In the genomic region with DNA sequence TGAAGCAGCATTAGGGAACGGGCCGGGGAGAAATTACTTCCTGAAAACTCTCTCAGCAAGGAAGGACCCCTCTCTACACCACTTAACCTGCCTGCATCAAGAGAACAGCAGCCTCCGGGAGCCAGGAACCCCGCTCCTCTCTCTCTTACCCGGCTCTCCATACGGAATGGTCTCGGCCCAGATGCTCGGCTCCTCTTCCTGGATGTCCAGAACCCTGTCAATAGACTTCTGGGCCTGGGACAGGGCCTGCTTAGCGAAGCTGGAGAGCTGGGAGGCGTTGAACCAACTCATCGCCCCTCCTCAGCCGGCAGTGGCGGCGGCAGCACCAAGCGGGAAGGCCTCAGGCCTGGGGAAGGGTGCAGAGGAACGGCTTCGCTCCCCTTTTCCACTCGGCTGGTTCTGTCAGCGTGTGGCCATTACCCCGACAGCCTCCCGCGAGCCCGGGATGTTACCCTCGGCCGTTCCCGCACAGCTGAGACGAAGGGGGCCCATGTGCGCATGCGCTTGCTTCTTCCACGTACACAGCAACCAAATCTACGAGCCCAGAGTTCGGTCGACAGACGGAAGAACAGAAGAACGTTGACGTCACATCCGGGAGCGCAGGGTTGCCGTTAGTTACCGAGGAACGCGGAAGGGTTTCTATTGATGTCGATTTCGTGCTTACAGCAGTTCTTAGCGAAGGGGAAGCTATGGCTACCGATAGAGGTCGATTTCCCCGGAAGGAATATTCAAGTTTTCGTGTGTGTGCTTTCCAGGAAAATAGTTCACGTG, we compare ENCODE assay signal across 1 cellular context.
TF ChIP-seq lines count a peak whose summit lies in the region.

A gene with protein sequence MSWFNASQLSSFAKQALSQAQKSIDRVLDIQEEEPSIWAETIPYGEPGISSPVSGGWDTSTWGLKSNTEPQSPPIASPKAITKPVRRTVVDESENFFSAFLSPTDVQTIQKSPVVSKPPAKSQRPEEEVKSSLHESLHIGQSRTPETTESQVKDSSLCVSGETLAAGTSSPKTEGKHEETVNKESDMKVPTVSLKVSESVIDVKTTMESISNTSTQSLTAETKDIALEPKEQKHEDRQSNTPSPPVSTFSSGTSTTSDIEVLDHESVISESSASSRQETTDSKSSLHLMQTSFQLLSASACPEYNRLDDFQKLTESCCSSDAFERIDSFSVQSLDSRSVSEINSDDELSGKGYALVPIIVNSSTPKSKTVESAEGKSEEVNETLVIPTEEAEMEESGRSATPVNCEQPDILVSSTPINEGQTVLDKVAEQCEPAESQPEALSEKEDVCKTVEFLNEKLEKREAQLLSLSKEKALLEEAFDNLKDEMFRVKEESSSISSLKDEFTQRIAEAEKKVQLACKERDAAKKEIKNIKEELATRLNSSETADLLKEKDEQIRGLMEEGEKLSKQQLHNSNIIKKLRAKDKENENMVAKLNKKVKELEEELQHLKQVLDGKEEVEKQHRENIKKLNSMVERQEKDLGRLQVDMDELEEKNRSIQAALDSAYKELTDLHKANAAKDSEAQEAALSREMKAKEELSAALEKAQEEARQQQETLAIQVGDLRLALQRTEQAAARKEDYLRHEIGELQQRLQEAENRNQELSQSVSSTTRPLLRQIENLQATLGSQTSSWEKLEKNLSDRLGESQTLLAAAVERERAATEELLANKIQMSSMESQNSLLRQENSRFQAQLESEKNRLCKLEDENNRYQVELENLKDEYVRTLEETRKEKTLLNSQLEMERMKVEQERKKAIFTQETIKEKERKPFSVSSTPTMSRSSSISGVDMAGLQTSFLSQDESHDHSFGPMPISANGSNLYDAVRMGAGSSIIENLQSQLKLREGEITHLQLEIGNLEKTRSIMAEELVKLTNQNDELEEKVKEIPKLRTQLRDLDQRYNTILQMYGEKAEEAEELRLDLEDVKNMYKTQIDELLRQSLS (minus strand): TSS at position 538 of the 771 bp plus-strand sequence. CDS start 247 bp downstream, at position 291.

TF ChIP-seq in K562, 482 proteins besides CTCF, POLR2A, EP300 and RAD21 (continued from another document and continues in another):
- TF ChIP-seq, protein P1, sequence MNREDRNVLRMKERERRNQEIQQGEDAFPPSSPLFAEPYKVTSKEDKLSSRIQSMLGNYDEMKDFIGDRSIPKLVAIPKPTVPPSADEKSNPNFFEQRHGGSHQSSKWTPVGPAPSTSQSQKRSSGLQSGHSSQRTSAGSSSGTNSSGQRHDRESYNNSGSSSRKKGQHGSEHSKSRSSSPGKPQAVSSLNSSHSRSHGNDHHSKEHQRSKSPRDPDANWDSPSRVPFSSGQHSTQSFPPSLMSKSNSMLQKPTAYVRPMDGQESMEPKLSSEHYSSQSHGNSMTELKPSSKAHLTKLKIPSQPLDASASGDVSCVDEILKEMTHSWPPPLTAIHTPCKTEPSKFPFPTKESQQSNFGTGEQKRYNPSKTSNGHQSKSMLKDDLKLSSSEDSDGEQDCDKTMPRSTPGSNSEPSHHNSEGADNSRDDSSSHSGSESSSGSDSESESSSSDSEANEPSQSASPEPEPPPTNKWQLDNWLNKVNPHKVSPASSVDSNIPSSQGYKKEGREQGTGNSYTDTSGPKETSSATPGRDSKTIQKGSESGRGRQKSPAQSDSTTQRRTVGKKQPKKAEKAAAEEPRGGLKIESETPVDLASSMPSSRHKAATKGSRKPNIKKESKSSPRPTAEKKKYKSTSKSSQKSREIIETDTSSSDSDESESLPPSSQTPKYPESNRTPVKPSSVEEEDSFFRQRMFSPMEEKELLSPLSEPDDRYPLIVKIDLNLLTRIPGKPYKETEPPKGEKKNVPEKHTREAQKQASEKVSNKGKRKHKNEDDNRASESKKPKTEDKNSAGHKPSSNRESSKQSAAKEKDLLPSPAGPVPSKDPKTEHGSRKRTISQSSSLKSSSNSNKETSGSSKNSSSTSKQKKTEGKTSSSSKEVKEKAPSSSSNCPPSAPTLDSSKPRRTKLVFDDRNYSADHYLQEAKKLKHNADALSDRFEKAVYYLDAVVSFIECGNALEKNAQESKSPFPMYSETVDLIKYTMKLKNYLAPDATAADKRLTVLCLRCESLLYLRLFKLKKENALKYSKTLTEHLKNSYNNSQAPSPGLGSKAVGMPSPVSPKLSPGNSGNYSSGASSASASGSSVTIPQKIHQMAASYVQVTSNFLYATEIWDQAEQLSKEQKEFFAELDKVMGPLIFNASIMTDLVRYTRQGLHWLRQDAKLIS (CRISPR knock-in tag; IDR thresholded peaks at IDR 0.05), result no peak
- TF ChIP-seq MCM7 (IDR thresholded peaks at IDR 0.05), result no peak
- no peak for TF ChIP-seq LARP7 (IDR thresholded peaks at IDR 0.05)
- TF ChIP-seq TRIM24 (IDR thresholded peaks at IDR 0.05), result no peak
- TF ChIP-seq LEF1 (IDR thresholded peaks at IDR 0.05), result no peak
- no peak for TF ChIP-seq PCBP2 (IDR thresholded peaks at IDR 0.05; ENCODE audit: low read depth, low read length, poor library complexity, severe bottlenecking)
- no peak for TF ChIP-seq BRF1 (IDR thresholded peaks at IDR 0.05; ENCODE audit: borderline replicate concordance, extremely low read depth, insufficient read length)
- TF ChIP-seq ZBTB7A (IDR thresholded peaks at IDR 0.05; ENCODE audit: borderline replicate concordance, control insufficient read depth, low read depth, low read length), result no peak
- no peak for TF ChIP-seq ZNF347 (CRISPR knock-in tag; IDR thresholded peaks at IDR 0.05; ENCODE audit: low read depth)
- no peak for TF ChIP-seq HMG20A (CRISPR knock-in tag; conservative IDR thresholded peaks at IDR 0.05)
- no peak for TF ChIP-seq ZNF121 (CRISPR knock-in tag; conservative IDR thresholded peaks at IDR 0.05)
- TF ChIP-seq, protein P2, sequence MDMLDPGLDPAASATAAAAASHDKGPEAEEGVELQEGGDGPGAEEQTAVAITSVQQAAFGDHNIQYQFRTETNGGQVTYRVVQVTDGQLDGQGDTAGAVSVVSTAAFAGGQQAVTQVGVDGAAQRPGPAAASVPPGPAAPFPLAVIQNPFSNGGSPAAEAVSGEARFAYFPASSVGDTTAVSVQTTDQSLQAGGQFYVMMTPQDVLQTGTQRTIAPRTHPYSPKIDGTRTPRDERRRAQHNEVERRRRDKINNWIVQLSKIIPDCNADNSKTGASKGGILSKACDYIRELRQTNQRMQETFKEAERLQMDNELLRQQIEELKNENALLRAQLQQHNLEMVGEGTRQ (CRISPR knock-in tag; IDR thresholded peaks at IDR 0.05), result no peak
- TF ChIP-seq ZNF436 (CRISPR knock-in tag; IDR thresholded peaks at IDR 0.05), result no peak
- no peak for TF ChIP-seq WHSC1 (IDR thresholded peaks at IDR 0.05; ENCODE audit: low read length)
- TF ChIP-seq, protein P3, sequence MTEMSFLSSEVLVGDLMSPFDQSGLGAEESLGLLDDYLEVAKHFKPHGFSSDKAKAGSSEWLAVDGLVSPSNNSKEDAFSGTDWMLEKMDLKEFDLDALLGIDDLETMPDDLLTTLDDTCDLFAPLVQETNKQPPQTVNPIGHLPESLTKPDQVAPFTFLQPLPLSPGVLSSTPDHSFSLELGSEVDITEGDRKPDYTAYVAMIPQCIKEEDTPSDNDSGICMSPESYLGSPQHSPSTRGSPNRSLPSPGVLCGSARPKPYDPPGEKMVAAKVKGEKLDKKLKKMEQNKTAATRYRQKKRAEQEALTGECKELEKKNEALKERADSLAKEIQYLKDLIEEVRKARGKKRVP (CRISPR knock-in tag; IDR thresholded peaks at IDR 0.05), result no peak
- TF ChIP-seq, protein P4, sequence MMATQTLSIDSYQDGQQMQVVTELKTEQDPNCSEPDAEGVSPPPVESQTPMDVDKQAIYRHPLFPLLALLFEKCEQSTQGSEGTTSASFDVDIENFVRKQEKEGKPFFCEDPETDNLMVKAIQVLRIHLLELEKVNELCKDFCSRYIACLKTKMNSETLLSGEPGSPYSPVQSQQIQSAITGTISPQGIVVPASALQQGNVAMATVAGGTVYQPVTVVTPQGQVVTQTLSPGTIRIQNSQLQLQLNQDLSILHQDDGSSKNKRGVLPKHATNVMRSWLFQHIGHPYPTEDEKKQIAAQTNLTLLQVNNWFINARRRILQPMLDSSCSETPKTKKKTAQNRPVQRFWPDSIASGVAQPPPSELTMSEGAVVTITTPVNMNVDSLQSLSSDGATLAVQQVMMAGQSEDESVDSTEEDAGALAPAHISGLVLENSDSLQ (IDR thresholded peaks at IDR 0.05), result no peak
- no peak for TF ChIP-seq PTBP1 (IDR thresholded peaks at IDR 0.05; ENCODE audit: low read depth, low read length)
- no peak for TF ChIP-seq GATA2 (CRISPR knock-in tag; IDR thresholded peaks at IDR 0.05)
- 0 out of 4 replicates have a peak, but pooled peaks of 1 of the 2 experiments have one; percentile 16 for TF ChIP-seq FOXA3 (CRISPR knock-in tag; conservative IDR thresholded peaks at IDR 0.05 in 1 of 2, IDR thresholded peaks at IDR 0.05 in 1 of 2)
- TF ChIP-seq, protein P5, sequence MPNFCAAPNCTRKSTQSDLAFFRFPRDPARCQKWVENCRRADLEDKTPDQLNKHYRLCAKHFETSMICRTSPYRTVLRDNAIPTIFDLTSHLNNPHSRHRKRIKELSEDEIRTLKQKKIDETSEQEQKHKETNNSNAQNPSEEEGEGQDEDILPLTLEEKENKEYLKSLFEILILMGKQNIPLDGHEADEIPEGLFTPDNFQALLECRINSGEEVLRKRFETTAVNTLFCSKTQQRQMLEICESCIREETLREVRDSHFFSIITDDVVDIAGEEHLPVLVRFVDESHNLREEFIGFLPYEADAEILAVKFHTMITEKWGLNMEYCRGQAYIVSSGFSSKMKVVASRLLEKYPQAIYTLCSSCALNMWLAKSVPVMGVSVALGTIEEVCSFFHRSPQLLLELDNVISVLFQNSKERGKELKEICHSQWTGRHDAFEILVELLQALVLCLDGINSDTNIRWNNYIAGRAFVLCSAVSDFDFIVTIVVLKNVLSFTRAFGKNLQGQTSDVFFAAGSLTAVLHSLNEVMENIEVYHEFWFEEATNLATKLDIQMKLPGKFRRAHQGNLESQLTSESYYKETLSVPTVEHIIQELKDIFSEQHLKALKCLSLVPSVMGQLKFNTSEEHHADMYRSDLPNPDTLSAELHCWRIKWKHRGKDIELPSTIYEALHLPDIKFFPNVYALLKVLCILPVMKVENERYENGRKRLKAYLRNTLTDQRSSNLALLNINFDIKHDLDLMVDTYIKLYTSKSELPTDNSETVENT (CRISPR knock-in tag; IDR thresholded peaks at IDR 0.05), result no peak
- no peak for TF ChIP-seq GATAD2B (IDR thresholded peaks at IDR 0.05; ENCODE audit: borderline replicate concordance)
- TF ChIP-seq, protein P6, sequence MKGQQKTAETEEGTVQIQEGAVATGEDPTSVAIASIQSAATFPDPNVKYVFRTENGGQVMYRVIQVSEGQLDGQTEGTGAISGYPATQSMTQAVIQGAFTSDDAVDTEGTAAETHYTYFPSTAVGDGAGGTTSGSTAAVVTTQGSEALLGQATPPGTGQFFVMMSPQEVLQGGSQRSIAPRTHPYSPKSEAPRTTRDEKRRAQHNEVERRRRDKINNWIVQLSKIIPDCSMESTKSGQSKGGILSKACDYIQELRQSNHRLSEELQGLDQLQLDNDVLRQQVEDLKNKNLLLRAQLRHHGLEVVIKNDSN (CRISPR knock-in tag; IDR thresholded peaks at IDR 0.05), result no peak
- TF ChIP-seq, protein P7, sequence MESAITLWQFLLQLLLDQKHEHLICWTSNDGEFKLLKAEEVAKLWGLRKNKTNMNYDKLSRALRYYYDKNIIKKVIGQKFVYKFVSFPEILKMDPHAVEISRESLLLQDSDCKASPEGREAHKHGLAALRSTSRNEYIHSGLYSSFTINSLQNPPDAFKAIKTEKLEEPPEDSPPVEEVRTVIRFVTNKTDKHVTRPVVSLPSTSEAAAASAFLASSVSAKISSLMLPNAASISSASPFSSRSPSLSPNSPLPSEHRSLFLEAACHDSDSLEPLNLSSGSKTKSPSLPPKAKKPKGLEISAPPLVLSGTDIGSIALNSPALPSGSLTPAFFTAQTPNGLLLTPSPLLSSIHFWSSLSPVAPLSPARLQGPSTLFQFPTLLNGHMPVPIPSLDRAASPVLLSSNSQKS (CRISPR knock-in tag; IDR thresholded peaks at IDR 0.05), result no peak
- no peak for TF ChIP-seq NFE2 (IDR thresholded peaks at IDR 0.05; ENCODE audit: low read depth)
- no peak for TF ChIP-seq ZNF384 (IDR thresholded peaks at IDR 0.05; ENCODE audit: low read depth, low read length)
- TF ChIP-seq POLR3G (IDR thresholded peaks at IDR 0.05; ENCODE audit: extremely low read depth, insufficient read length, insufficient replicate concordance), result no peak
- peak; percentile 81 for TF ChIP-seq CHD2 (IDR thresholded peaks at IDR 0.05; ENCODE audit: low read depth, low read length)
- no peak for TF ChIP-seq ZNF644 (tag; IDR thresholded peaks at IDR 0.05; ENCODE audit: low read depth)
- no peak for TF ChIP-seq ARID1B (IDR thresholded peaks at IDR 0.05)
- no peak for TF ChIP-seq SREBF2 (CRISPR knock-in tag; IDR thresholded peaks at IDR 0.05)
- TF ChIP-seq ZNF57 (CRISPR knock-in tag; IDR thresholded peaks at IDR 0.05), result no peak
- TF ChIP-seq, protein P8, sequence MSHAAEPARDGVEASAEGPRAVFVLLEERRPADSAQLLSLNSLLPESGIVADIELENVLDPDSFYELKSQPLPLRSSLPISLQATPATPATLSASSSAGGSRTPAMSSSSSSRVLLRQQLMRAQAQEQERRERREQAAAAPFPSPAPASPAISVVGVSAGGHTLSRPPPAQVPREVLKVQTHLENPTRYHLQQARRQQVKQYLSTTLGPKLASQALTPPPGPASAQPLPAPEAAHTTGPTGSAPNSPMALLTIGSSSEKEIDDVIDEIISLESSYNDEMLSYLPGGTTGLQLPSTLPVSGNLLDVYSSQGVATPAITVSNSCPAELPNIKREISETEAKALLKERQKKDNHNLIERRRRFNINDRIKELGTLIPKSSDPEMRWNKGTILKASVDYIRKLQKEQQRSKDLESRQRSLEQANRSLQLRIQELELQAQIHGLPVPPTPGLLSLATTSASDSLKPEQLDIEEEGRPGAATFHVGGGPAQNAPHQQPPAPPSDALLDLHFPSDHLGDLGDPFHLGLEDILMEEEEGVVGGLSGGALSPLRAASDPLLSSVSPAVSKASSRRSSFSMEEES (CRISPR knock-in tag; IDR thresholded peaks at IDR 0.05), result no peak
- no peak for TF ChIP-seq MECOM (CRISPR knock-in tag; IDR thresholded peaks at IDR 0.05)
- TF ChIP-seq KHSRP (IDR thresholded peaks at IDR 0.05), result no peak
- peak; percentile 96 for TF ChIP-seq CREM (IDR thresholded peaks at IDR 0.05; ENCODE audit: low read depth)
- no peak for TF ChIP-seq EGR1 (conservative IDR thresholded peaks at IDR 0.05)
- no peak for TF ChIP-seq MEF2D (tag; conservative IDR thresholded peaks at IDR 0.05; ENCODE audit: low read depth)
- TF ChIP-seq, protein P9, sequence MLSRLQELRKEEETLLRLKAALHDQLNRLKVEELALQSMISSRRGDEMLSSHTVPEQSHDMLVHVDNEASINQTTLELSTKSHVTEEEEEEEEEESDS (CRISPR knock-in tag; IDR thresholded peaks at IDR 0.05), result no peak
- TF ChIP-seq ZNF24 (IDR thresholded peaks at IDR 0.05), result no peak
- no peak for TF ChIP-seq ARNT (IDR thresholded peaks at IDR 0.05)
- TF ChIP-seq CREB1 (IDR thresholded peaks at IDR 0.05), result peak; percentile 87
- TF ChIP-seq CREB1 (CRISPR knock-in tag; IDR thresholded peaks at IDR 0.05), result peak; percentile 93
- TF ChIP-seq, protein P10, sequence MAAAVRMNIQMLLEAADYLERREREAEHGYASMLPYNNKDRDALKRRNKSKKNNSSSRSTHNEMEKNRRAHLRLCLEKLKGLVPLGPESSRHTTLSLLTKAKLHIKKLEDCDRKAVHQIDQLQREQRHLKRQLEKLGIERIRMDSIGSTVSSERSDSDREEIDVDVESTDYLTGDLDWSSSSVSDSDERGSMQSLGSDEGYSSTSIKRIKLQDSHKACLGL (CRISPR knock-in tag; IDR thresholded peaks at IDR 0.05; ENCODE audit: borderline replicate concordance, poor library complexity, severe bottlenecking), result no peak
- TF ChIP-seq TAL1 (IDR thresholded peaks at IDR 0.05), result no peak
- TF ChIP-seq HNRNPH1 (optimal IDR thresholded peaks at IDR 0.05; ENCODE audit: low read depth, low read length), result no peak
- TF ChIP-seq ZNF316 (IDR thresholded peaks at IDR 0.05), result no peak
- no peak for TF ChIP-seq PTRF (tag; IDR thresholded peaks at IDR 0.05)
- no peak for TF ChIP-seq CEBPB (tag; IDR thresholded peaks at IDR 0.05)
- TF ChIP-seq NFE2L1 (tag; IDR thresholded peaks at IDR 0.05; ENCODE audit: borderline replicate concordance, low read depth), result no peak
- no peak for TF ChIP-seq RHOXF2B (CRISPR knock-in tag; conservative IDR thresholded peaks at IDR 0.05)
- TF ChIP-seq RBM14 (IDR thresholded peaks at IDR 0.05; ENCODE audit: borderline replicate concordance, insufficient read depth, low read depth, low read length), result no peak
